In genomic region chr10:132280646-132281074, GRCh38 we compare ENCODE assay signal across 31 cellular contexts.
"Had no signal": no experiment of that assay in that cellular context is flagged by ENCODE, and none has a peak within 500 bp of the region (broad histone marks: within the 10 kb centered on the region; RNA-seq: fewer than 3 reads in every experiment).

No MANE protein-coding gene starts in this region.

- H3K27me3 ChIP-seq: adrenal gland, ascending aorta, thyroid gland, upper lobe of left lung, vagina had no signal

- H3K9me3 Mint-ChIP-seq: activated CD4-positive, alpha-beta T cell treated with anti-CD3 and anti-CD28 coated beads, Interleukin-2, amount 10 ng/mL, durations not matched to agents 7 days and 5 days; activated naive CD8-positive, alpha-beta T cell treated with anti-CD3 and anti-CD28 coated beads for 36 hours; effector memory CD8-positive, alpha-beta T cell had no signal

- H3K27ac Mint-ChIP-seq: activated naive CD8-positive, alpha-beta T cell treated with anti-CD3 and anti-CD28 coated beads for 36 hours; activated T-cell treated with anti-CD3 and anti-CD28 coated beads, Interleukin-2, amount 50 U/mL, for 72 hours; stimulated activated memory B cell treated with anti-CD40 and anti-IgM and Interleukin-4, amounts not matched to agents 10 μg/mL and 1 μg/mL and 100 μg/mL, for 72 hours had no signal

- H3K27ac ChIP-seq: adrenal gland, ascending aorta, brain microvascular endothelial cell, gastroesophageal sphincter, heart left ventricle, parathyroid adenoma, psoas muscle, sigmoid colon, stomach, thyroid gland, upper lobe of left lung, vagina had no signal

- H3K36me3 Mint-ChIP-seq: naive B cell; stimulated activated memory B cell treated with anti-CD40 and anti-IgM and Interleukin-4, amounts not matched to agents 10 μg/mL and 1 μg/mL and 100 μg/mL, for 72 hours had no signal

- H3K36me3 ChIP-seq: adrenal gland, ascending aorta, brain microvascular endothelial cell, gastroesophageal sphincter, heart left ventricle, sigmoid colon, stomach, thyroid gland, upper lobe of left lung, vagina had no signal

- FAIRE-seq: endothelial cell of umbilical vein, small intestine had no signal

- H3K9me3 ChIP-seq: adrenal gland, ascending aorta, gastroesophageal sphincter, heart left ventricle, psoas muscle, sigmoid colon, stomach, thyroid gland, upper lobe of left lung, vagina had no signal

- H3K4me3 Mint-ChIP-seq: activated CD4-positive, alpha-beta T cell treated with anti-CD3 and anti-CD28 coated beads, Interleukin-2, amount 10 ng/mL, durations not matched to agents 7 days and 5 days; activated naive CD8-positive, alpha-beta T cell treated with anti-CD3 and anti-CD28 coated beads for 36 hours; activated T-cell treated with anti-CD3 and anti-CD28 coated beads, Interleukin-2, amount 50 U/mL, for 72 hours; effector memory CD8-positive, alpha-beta T cell; stimulated activated memory B cell treated with anti-CD40 and anti-IgM and Interleukin-4, amounts not matched to agents 10 μg/mL and 1 μg/mL and 100 μg/mL, for 72 hours had no signal

- DNase-seq: activated CD4-positive, alpha-beta T cell treated with anti-CD3 and anti-CD28 coated beads, Interleukin-2, amount 10 ng/mL, durations not matched to agents 7 days and 5 days; activated naive CD4-positive, alpha-beta T cell; activated naive CD8-positive, alpha-beta T cell treated with anti-CD3 and anti-CD28 coated beads for 36 hours; activated T-cell treated with anti-CD3 and anti-CD28 coated beads for 4 hours; activated T-cell treated with anti-CD3 and anti-CD28 coated beads, Interleukin-2, amount 50 U/mL, for 72 hours; adrenal gland; brain microvascular endothelial cell; cortex of kidney; effector memory CD8-positive, alpha-beta T cell; hypothalamus; kidney glomerular epithelial cell; naive B cell; occipital lobe; sigmoid colon; small intestine; stimulated activated CD4-positive, alpha-beta T cell treated with anti-CD3 and anti-CD28 coated beads, Interleukin-1b, Interleukin-23, amount 100 ng/mL, for 48 hours; stimulated activated CD4-positive, alpha-beta T cell treated with anti-CD3 and anti-CD28 coated beads, Interleukin-4, amount 100 ng/mL, for 4 hours; stimulated activated CD8-positive, alpha-beta memory T cell treated with anti-CD3 and anti-CD28 coated beads, Interleukin-4, amount 100 ng/mL, for 48 hours; stomach; thyroid gland had no signal

- H3K4me1 ChIP-seq: adrenal gland, ascending aorta, sigmoid colon, thyroid gland, upper lobe of left lung had no signal

- H3K4me1 Mint-ChIP-seq: activated naive CD8-positive, alpha-beta T cell treated with anti-CD3 and anti-CD28 coated beads for 36 hours had no signal

- H3K27me3 Mint-ChIP-seq: activated naive CD8-positive, alpha-beta T cell treated with anti-CD3 and anti-CD28 coated beads for 36 hours had no signal

- H3K9ac ChIP-seq: parathyroid adenoma had no signal

- H3K4me3 ChIP-seq: adrenal gland, ascending aorta, gastroesophageal sphincter, heart left ventricle, lung, psoas muscle, sigmoid colon, stomach, thyroid gland, upper lobe of left lung, vagina had no signal

- ATAC-seq: activated T-cell treated with anti-CD3 and anti-CD28 coated beads, Interleukin-2, amount 50 U/mL, for 72 hours; effector memory CD8-positive, alpha-beta T cell; gastroesophageal sphincter; heart left ventricle; left lobe of liver; psoas muscle; stimulated activated memory B cell treated with anti-CD40 and anti-IgM and Interleukin-4, amounts not matched to agents 10 μg/mL and 1 μg/mL and 100 μg/mL, for 72 hours had no signal

- H2AFZ ChIP-seq: parathyroid adenoma had no signal
